1 cellular context compared by ENCODE assay signal in the genomic region with DNA sequence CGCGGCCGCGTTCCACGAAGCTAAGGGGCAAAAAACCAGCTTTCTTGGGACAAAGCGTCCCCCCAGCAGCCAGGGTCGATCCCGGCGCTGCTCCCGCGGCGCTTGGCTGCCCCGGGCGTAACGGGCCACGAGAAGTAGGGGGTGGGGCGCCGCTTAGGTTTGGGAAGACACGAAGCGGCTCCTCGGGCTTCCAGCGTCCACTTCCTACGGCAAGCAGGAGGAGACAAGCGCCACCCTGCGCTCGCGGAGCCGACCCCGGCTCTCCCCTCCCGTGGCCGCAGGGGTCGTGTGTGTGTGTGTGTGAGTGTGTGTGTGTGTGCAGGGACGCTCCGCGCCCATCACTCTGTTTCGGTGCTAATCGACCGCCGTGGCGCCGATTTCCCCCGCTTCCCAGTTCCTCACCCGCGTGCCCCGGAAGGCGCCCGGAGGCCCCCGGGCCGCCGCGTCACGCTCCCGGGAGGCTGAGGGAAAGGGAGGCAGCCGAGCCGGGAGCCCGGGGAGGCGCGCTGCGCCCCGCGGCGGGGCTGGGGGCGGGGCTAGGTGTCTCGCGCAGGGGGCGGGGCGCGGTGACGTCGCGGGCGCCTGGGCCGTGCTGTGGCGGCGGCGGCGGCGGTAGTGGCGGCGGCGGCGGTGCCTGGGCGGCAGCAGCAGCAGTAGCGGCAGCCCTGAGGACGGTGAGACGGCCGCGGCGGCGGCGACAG.
TF ChIP-seq lines count a peak whose summit lies in the region.

Gene ERC1 (plus strand): TSS at position 575 of the 701 bp plus-strand sequence. CDS start 36,681 bp downstream, outside the sequence.

TF ChIP-seq in K562, 482 proteins besides CTCF, POLR2A, EP300 and RAD21 (continued from another document and continues in another):
- 0 out of 2 replicates have a peak, but pooled peaks have one; percentile 36 for TF ChIP-seq ZNF592 (IDR thresholded peaks at IDR 0.05)
- no peak for TF ChIP-seq BRF1 (IDR thresholded peaks at IDR 0.05; ENCODE audit: borderline replicate concordance, extremely low read depth, insufficient read length)
- TF ChIP-seq, protein P1, sequence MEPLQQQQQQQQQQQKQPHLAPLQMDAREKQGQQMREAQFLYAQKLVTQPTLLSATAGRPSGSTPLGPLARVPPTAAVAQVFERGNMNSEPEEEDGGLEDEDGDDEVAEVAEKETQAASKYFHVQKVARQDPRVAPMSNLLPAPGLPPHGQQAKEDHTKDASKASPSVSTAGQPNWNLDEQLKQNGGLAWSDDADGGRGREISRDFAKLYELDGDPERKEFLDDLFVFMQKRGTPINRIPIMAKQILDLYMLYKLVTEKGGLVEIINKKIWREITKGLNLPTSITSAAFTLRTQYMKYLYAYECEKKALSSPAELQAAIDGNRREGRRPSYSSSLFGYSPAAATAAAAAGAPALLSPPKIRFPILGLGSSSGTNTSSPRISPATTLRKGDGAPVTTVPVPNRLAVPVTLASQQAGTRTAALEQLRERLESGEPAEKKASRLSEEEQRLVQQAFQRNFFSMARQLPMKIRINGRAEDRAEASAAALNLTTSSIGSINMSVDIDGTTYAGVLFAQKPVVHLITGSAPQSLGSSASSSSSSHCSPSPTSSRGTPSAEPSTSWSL (CRISPR knock-in tag; IDR thresholded peaks at IDR 0.05; ENCODE audit: borderline replicate concordance): no peak
- TF ChIP-seq CC2D1A (IDR thresholded peaks at IDR 0.05): no peak
- no peak for TF ChIP-seq ZNF217 (CRISPR knock-in tag; IDR thresholded peaks at IDR 0.05)
- TF ChIP-seq CBX8 (IDR thresholded peaks at IDR 0.05; ENCODE audit: borderline replicate concordance, extremely low read depth, low read depth, low read length, poor library complexity, severe bottlenecking): no peak
- no peak for TF ChIP-seq MAFG (tag; conservative IDR thresholded peaks at IDR 0.05)
- TF ChIP-seq RBM34 (IDR thresholded peaks at IDR 0.05; ENCODE audit: borderline replicate concordance, insufficient read depth, low read length): no peak
- no peak for TF ChIP-seq HEY1 (CRISPR knock-in tag; IDR thresholded peaks at IDR 0.05; ENCODE audit: borderline replicate concordance)
- peak in 1 of 2 experiments; percentile 71; a peak in 1 of 4 replicates for TF ChIP-seq NONO (IDR thresholded peaks at IDR 0.05; ENCODE audit: low read depth in 2 of 2, low read length in 1 of 2)
- TF ChIP-seq ELF1 (tag; IDR thresholded peaks at IDR 0.05): peak; percentile 70
- no peak for TF ChIP-seq ZNF318 (IDR thresholded peaks at IDR 0.05; ENCODE audit: borderline replicate concordance in 1 of 2, low read depth in 1 of 2)
- no peak for TF ChIP-seq RB1 (IDR thresholded peaks at IDR 0.05; ENCODE audit: low read depth)
- no peak for TF ChIP-seq ZNF384 (IDR thresholded peaks at IDR 0.05; ENCODE audit: low read depth, low read length)
- peak in 1 of 2 experiments; percentile 73; a peak in 3 of 4 replicates for TF ChIP-seq UBTF (IDR thresholded peaks at IDR 0.05; ENCODE audit: borderline replicate concordance in 1 of 2, low read depth in 2 of 2, low read length in 2 of 2)
- TF ChIP-seq HNRNPLL (IDR thresholded peaks at IDR 0.05; ENCODE audit: low read depth, low read length, poor library complexity, severe bottlenecking): peak; percentile 62
- TF ChIP-seq POLR2AphosphoS5 (IDR thresholded peaks at IDR 0.05; ENCODE audit: control insufficient read depth, insufficient read depth, low read depth, low read length): peak; percentile 53
- no peak for TF ChIP-seq MXD1 (CRISPR knock-in tag; IDR thresholded peaks at IDR 0.05; ENCODE audit: borderline replicate concordance, poor library complexity, severe bottlenecking)
- no peak for TF ChIP-seq MEIS2 (IDR thresholded peaks at IDR 0.05; ENCODE audit: partially characterized antibody)
- no peak for TF ChIP-seq SRSF9 (IDR thresholded peaks at IDR 0.05; ENCODE audit: borderline replicate concordance, low read depth, low read length)
- no peak for TF ChIP-seq NCOR1 (IDR thresholded peaks at IDR 0.05)
- no peak for TF ChIP-seq GTF2E2 (tag; IDR thresholded peaks at IDR 0.05)
- no peak for TF ChIP-seq ARID3A (IDR thresholded peaks at IDR 0.05; ENCODE audit: borderline replicate concordance, low read depth, low read length)
- 0 out of 2 replicates have a peak, but pooled peaks have one; percentile 12 for TF ChIP-seq MYNN (IDR thresholded peaks at IDR 0.05)
- TF ChIP-seq MYNN (CRISPR knock-in tag; IDR thresholded peaks at IDR 0.05): no peak
- TF ChIP-seq ATF6 (CRISPR knock-in tag; IDR thresholded peaks at IDR 0.05): no peak
- TF ChIP-seq ZNF140 (CRISPR knock-in tag; IDR thresholded peaks at IDR 0.05): no peak
- no peak for TF ChIP-seq GATAD2B (IDR thresholded peaks at IDR 0.05; ENCODE audit: borderline replicate concordance)
- peak; percentile 44; the same call in 1 of the 2 replicates for TF ChIP-seq ESRRA (IDR thresholded peaks at IDR 0.05; ENCODE audit: borderline replicate concordance, low read depth)
- TF ChIP-seq NELFE (IDR thresholded peaks at IDR 0.05; ENCODE audit: insufficient read depth, insufficient read length): no peak
- TF ChIP-seq CBFA2T3 (IDR thresholded peaks at IDR 0.05): 0 out of 2 replicates have a peak, but pooled peaks have one; percentile 15
- TF ChIP-seq ZNF75A (CRISPR knock-in tag; IDR thresholded peaks at IDR 0.05): no peak
